Comparison of ENCODE assay signal across 30 cellular contexts in genomic region chr6:135018057-135018456, GRCh38. TPM values are rescaled to one million over a fixed set of nuclear protein-coding genes. Genes with fewer than 3 reads are reported as not detected.
DNase-seq lines count a peak whose midpoint lies in the region; ATAC-seq and TF ChIP-seq lines count a peak whose summit lies in the region.
"Had no signal": no experiment of that assay in that cellular context is flagged by ENCODE, and none has a peak within 500 bp of the region (broad histone marks: within the 10 kb centered on the region; RNA-seq: fewer than 3 reads in every experiment).

No MANE protein-coding gene starts in this region.

- peak overlapping the region; percentile 63 for H3K27ac Mint-ChIP-seq in activated CD8-positive, alpha-beta T cell treated with anti-CD3 and anti-CD28 coated beads for 36 hours
- H3K27ac Mint-ChIP-seq in activated CD8-positive, alpha-beta T cell treated with anti-CD3 and anti-CD28 coated beads, Interleukin-2, amount 10 ng/mL, durations not matched to agents 7 days and 5 days = no peak overlapping the region
- peak overlapping the region in 1 of 2 donors; percentile 69 for H3K27ac Mint-ChIP-seq in stimulated activated naive CD8-positive, alpha-beta T cell treated with anti-CD3 and anti-CD28 coated beads, Interleukin-15, amount 100 ng/mL, for 72 hours
- H3K27ac Mint-ChIP-seq in naive thymus-derived CD4-positive, alpha-beta T cell = peak overlapping the region in 8 of 9 donors; percentile 71 to 91 (median 82)
- H3K27ac Mint-ChIP-seq in stimulated activated memory B cell treated with anti-CD40 and anti-IgM and Interleukin-4, amounts not matched to agents 10 μg/mL and 1 μg/mL and 100 μg/mL, for 72 hours = no peak overlapping the region
- no peak overlapping the region for H3K27ac Mint-ChIP-seq in glutamatergic neuron (ENCODE audit: unreplicated experiment)
- H3K27ac Mint-ChIP-seq: IgD-negative memory B cell had no signal

- H3K27me3 Mint-ChIP-seq in activated CD8-positive, alpha-beta T cell treated with anti-CD3 and anti-CD28 coated beads for 36 hours = no peaks in the 10 kb centered on the region
- no peaks in the 10 kb centered on the region for H3K27me3 Mint-ChIP-seq in activated CD8-positive, alpha-beta T cell treated with anti-CD3 and anti-CD28 coated beads, Interleukin-2, amount 10 ng/mL, durations not matched to agents 7 days and 5 days (ENCODE audit: low read depth)
- no peaks in the 10 kb centered on the region for H3K27me3 Mint-ChIP-seq in stimulated activated naive CD8-positive, alpha-beta T cell treated with anti-CD3 and anti-CD28 coated beads, Interleukin-15, amount 100 ng/mL, for 72 hours
- no peaks in the 10 kb centered on the region for H3K27me3 Mint-ChIP-seq in naive thymus-derived CD4-positive, alpha-beta T cell
- H3K27me3 Mint-ChIP-seq in stimulated activated memory B cell treated with anti-CD40 and anti-IgM and Interleukin-4, amounts not matched to agents 10 μg/mL and 1 μg/mL and 100 μg/mL, for 72 hours = no peaks in the 10 kb centered on the region
- no peaks in the 10 kb centered on the region for H3K27me3 Mint-ChIP-seq in glutamatergic neuron (ENCODE audit: unreplicated experiment)
- H3K27me3 Mint-ChIP-seq: IgD-negative memory B cell had no signal

- no peaks in the 10 kb centered on the region for H3K36me3 ChIP-seq in naive thymus-derived CD4-positive, alpha-beta T cell (ENCODE audit: control insufficient read depth in 2 of 3, insufficient read depth in 3 of 3, low read length in 3 of 3)
- no peaks in the 10 kb centered on the region for H3K36me3 ChIP-seq in A673 (ENCODE audit: insufficient read depth, low read length, poor library complexity, severe bottlenecking)
- H3K36me3 ChIP-seq: BE2C had no signal

- POLR2A ChIA-PET in activated CD8-positive, alpha-beta T cell treated with anti-CD3 and anti-CD28 coated beads for 36 hours (lab: Charles Lee) = no interaction called here
- POLR2A ChIA-PET in activated CD8-positive, alpha-beta T cell treated with anti-CD3 and anti-CD28 coated beads, Interleukin-2, amount 10 ng/mL, durations not matched to agents 7 days and 5 days (lab: Charles Lee) = no interaction called here
- POLR2A ChIA-PET in naive thymus-derived CD4-positive, alpha-beta T cell (lab: Charles Lee) = interaction anchor here (0.6 kb wide), 1 partner anchor 18 kb away, joined by 3 read pairs; no protein-coding TSS in a partner anchor
- POLR2A ChIA-PET in A673 (lab: Charles Lee; ENCODE audit: low non-redundant PET) = no interaction called here

- DNase-seq in activated CD8-positive, alpha-beta T cell treated with anti-CD3 and anti-CD28 coated beads for 36 hours = no peak
- no peak for DNase-seq in activated CD8-positive, alpha-beta T cell treated with anti-CD3 and anti-CD28 coated beads, Interleukin-2, amount 10 ng/mL, durations not matched to agents 7 days and 5 days
- DNase-seq in stimulated activated naive CD8-positive, alpha-beta T cell treated with anti-CD3 and anti-CD28 coated beads, Interleukin-15, amount 100 ng/mL, for 72 hours = no peak
- no peak for DNase-seq in stimulated activated naive CD8-positive, alpha-beta T cell treated with anti-CD3 and anti-CD28 coated beads, Interleukin-15, Interleukin-2, amounts not matched to agents 100 U/mL and 50 U/mL, for 24 hours
- DNase-seq in naive thymus-derived CD4-positive, alpha-beta T cell = peak in 3 of 9 donors; percentile 11 to 19 (median 18)
- DNase-seq in glutamatergic neuron (no peak), A673 (ENCODE audit: low spot score) (no peak)
- DNase-seq: ACHN, BE2C, DMS 273 treated with DMSO at 0.1 percent for 48 hours, DMS79, EL, GF-D8, HCEC 1CT, Karpas-422, NCI-H1092, NCI-H1417 treated with DMSO at 0.1 percent for 48 hours, NCI-H1694 treated with DMSO at 0.1 percent for 48 hours, NCI-H2081, NCI-H2227 treated with DMSO at 0.1 percent for 48 hours, NCI-H510A, NCI-H69, Right ventricle myocardium superior, RPMI8226 had no signal

- no peak for TF ChIP-seq CTCF in activated CD8-positive, alpha-beta T cell treated with anti-CD3 and anti-CD28 coated beads for 36 hours (IDR thresholded peaks at IDR 0.05)
- TF ChIP-seq CTCF in glutamatergic neuron (IDR thresholded peaks at IDR 0.05; ENCODE audit: partially characterized antibody, unreplicated experiment) (no peak), A673 (conservative IDR thresholded peaks at IDR 0.05; ENCODE audit: low read depth, low read length) (no peak)

- ATAC-seq in activated CD8-positive, alpha-beta T cell treated with anti-CD3 and anti-CD28 coated beads for 36 hours = no peak
- no peak for ATAC-seq in activated CD8-positive, alpha-beta T cell treated with anti-CD3 and anti-CD28 coated beads, Interleukin-2, amount 10 ng/mL, durations not matched to agents 7 days and 5 days
- no peak for ATAC-seq in stimulated activated naive CD8-positive, alpha-beta T cell treated with anti-CD3 and anti-CD28 coated beads, Interleukin-15, amount 100 ng/mL, for 72 hours
- ATAC-seq in stimulated activated naive CD8-positive, alpha-beta T cell treated with anti-CD3 and anti-CD28 coated beads, Interleukin-15, Interleukin-2, amounts not matched to agents 100 U/mL and 50 U/mL, for 24 hours = no peak
- no peak for ATAC-seq in naive thymus-derived CD4-positive, alpha-beta T cell
- no peak for ATAC-seq in stimulated activated memory B cell treated with anti-CD40 and anti-IgM and Interleukin-4, amounts not matched to agents 10 μg/mL and 1 μg/mL and 100 μg/mL, for 72 hours

- CTCF ChIA-PET in activated CD8-positive, alpha-beta T cell treated with anti-CD3 and anti-CD28 coated beads for 36 hours (lab: Charles Lee) = interaction anchor here (1.2 kb wide), 1 partner anchor 16 kb away, joined by 4 read pairs; no protein-coding TSS in a partner anchor
- CTCF ChIA-PET in activated CD8-positive, alpha-beta T cell treated with anti-CD3 and anti-CD28 coated beads, Interleukin-2, amount 10 ng/mL, durations not matched to agents 7 days and 5 days (lab: Charles Lee) = no interaction called here
- CTCF ChIA-PET in naive thymus-derived CD4-positive, alpha-beta T cell (lab: Charles Lee) = interaction anchor here (0.6 to 0.8 kb wide), 2 partner anchors 69 to 421 kb away, joined by 3 to 4 read pairs; no protein-coding TSS in a partner anchor
- CTCF ChIA-PET in A673 (lab: Charles Lee) = no interaction called here

- peaks cover 18 to 56% of the 10 kb centered on the region in 2 donors for H3K4me1 ChIP-seq in naive thymus-derived CD4-positive, alpha-beta T cell (ENCODE audit: control insufficient read depth in 2 of 2, insufficient read depth in 2 of 2, low read length in 2 of 2)
- peaks cover 10% of the 10 kb centered on the region for H3K4me1 ChIP-seq in A673 (ENCODE audit: insufficient read depth, low read length, poor library complexity, severe bottlenecking)
- H3K4me1 ChIP-seq: SJSA1 had no signal

- H3K27ac ChIP-seq in naive thymus-derived CD4-positive, alpha-beta T cell (ENCODE audit: low read depth, low read length) = peak overlapping the region; percentile 49
- H3K27ac ChIP-seq in A673 (ENCODE audit: low read depth, low read length, poor library complexity, severe bottlenecking) = no peak overlapping the region
- H3K27ac ChIP-seq: 22Rv1, HL-60, SJSA1 had no signal

- no peaks in the 10 kb centered on the region for H3K27me3 ChIP-seq in naive thymus-derived CD4-positive, alpha-beta T cell (ENCODE audit: control insufficient read depth in 2 of 2, insufficient read depth in 2 of 2, low read length in 2 of 2)
- no peaks in the 10 kb centered on the region for H3K27me3 ChIP-seq in A673 (replicated peaks; ENCODE audit: insufficient read depth, low read depth, low read length, poor library complexity)
- H3K27me3 ChIP-seq: BE2C, SJSA1 had no signal

- peak overlapping the region; percentile 8 for H3K4me3 Mint-ChIP-seq in activated CD8-positive, alpha-beta T cell treated with anti-CD3 and anti-CD28 coated beads for 36 hours
- H3K4me3 Mint-ChIP-seq in activated CD8-positive, alpha-beta T cell treated with anti-CD3 and anti-CD28 coated beads, Interleukin-2, amount 10 ng/mL, durations not matched to agents 7 days and 5 days = no peak overlapping the region
- H3K4me3 Mint-ChIP-seq in stimulated activated naive CD8-positive, alpha-beta T cell treated with anti-CD3 and anti-CD28 coated beads, Interleukin-15, amount 100 ng/mL, for 72 hours = peak overlapping the region; percentile 29 to 44
- H3K4me3 Mint-ChIP-seq in naive thymus-derived CD4-positive, alpha-beta T cell = peak overlapping the region in 8 of 10 donors; percentile 43 to 70 (median 58)
- H3K4me3 Mint-ChIP-seq in stimulated activated memory B cell treated with anti-CD40 and anti-IgM and Interleukin-4, amounts not matched to agents 10 μg/mL and 1 μg/mL and 100 μg/mL, for 72 hours = no peak overlapping the region
- no peak overlapping the region for H3K4me3 Mint-ChIP-seq in glutamatergic neuron (ENCODE audit: unreplicated experiment)
- H3K4me3 Mint-ChIP-seq: CD14-positive monocyte, IgD-negative memory B cell had no signal

- H3K36me3 Mint-ChIP-seq in activated CD8-positive, alpha-beta T cell treated with anti-CD3 and anti-CD28 coated beads for 36 hours (ENCODE audit: low read depth) = peaks cover 27% of the 10 kb centered on the region
- H3K36me3 Mint-ChIP-seq in activated CD8-positive, alpha-beta T cell treated with anti-CD3 and anti-CD28 coated beads, Interleukin-2, amount 10 ng/mL, durations not matched to agents 7 days and 5 days (ENCODE audit: low read depth) = peaks cover 19% of the 10 kb centered on the region
- H3K36me3 Mint-ChIP-seq in naive thymus-derived CD4-positive, alpha-beta T cell = peaks cover 0 to 17% (median 0%) of the 10 kb centered on the region in 5 donors
- H3K36me3 Mint-ChIP-seq in stimulated activated memory B cell treated with anti-CD40 and anti-IgM and Interleukin-4, amounts not matched to agents 10 μg/mL and 1 μg/mL and 100 μg/mL, for 72 hours = peaks cover 25% of the 10 kb centered on the region
- no peaks in the 10 kb centered on the region for H3K36me3 Mint-ChIP-seq in glutamatergic neuron (ENCODE audit: unreplicated experiment)

- H3K9me3 Mint-ChIP-seq in activated CD8-positive, alpha-beta T cell treated with anti-CD3 and anti-CD28 coated beads for 36 hours = no peaks in the 10 kb centered on the region
- H3K9me3 Mint-ChIP-seq in activated CD8-positive, alpha-beta T cell treated with anti-CD3 and anti-CD28 coated beads, Interleukin-2, amount 10 ng/mL, durations not matched to agents 7 days and 5 days (ENCODE audit: insufficient read depth) = no peaks in the 10 kb centered on the region
- no peaks in the 10 kb centered on the region for H3K9me3 Mint-ChIP-seq in stimulated activated naive CD8-positive, alpha-beta T cell treated with anti-CD3 and anti-CD28 coated beads, Interleukin-15, amount 100 ng/mL, for 72 hours
- H3K9me3 Mint-ChIP-seq in naive thymus-derived CD4-positive, alpha-beta T cell = no peaks in the 10 kb centered on the region
- H3K9me3 Mint-ChIP-seq in stimulated activated memory B cell treated with anti-CD40 and anti-IgM and Interleukin-4, amounts not matched to agents 10 μg/mL and 1 μg/mL and 100 μg/mL, for 72 hours = no peaks in the 10 kb centered on the region
- no peaks in the 10 kb centered on the region for H3K9me3 Mint-ChIP-seq in glutamatergic neuron (ENCODE audit: unreplicated experiment)
- H3K9me3 Mint-ChIP-seq: CD14-positive monocyte, IgD-negative memory B cell had no signal

- H3K4me1 Mint-ChIP-seq in activated CD8-positive, alpha-beta T cell treated with anti-CD3 and anti-CD28 coated beads for 36 hours (ENCODE audit: low read depth) = peaks cover 77% of the 10 kb centered on the region
- peaks cover 59% of the 10 kb centered on the region for H3K4me1 Mint-ChIP-seq in activated CD8-positive, alpha-beta T cell treated with anti-CD3 and anti-CD28 coated beads, Interleukin-2, amount 10 ng/mL, durations not matched to agents 7 days and 5 days (ENCODE audit: low read depth)
- peaks cover 93% of the 10 kb centered on the region for H3K4me1 Mint-ChIP-seq in stimulated activated naive CD8-positive, alpha-beta T cell treated with anti-CD3 and anti-CD28 coated beads, Interleukin-15, amount 100 ng/mL, for 72 hours
- peaks cover 33 to 92% (median 84%) of the 10 kb centered on the region in 7 donors for H3K4me1 Mint-ChIP-seq in naive thymus-derived CD4-positive, alpha-beta T cell
- peaks cover 29% of the 10 kb centered on the region for H3K4me1 Mint-ChIP-seq in stimulated activated memory B cell treated with anti-CD40 and anti-IgM and Interleukin-4, amounts not matched to agents 10 μg/mL and 1 μg/mL and 100 μg/mL, for 72 hours
- peaks cover 3% of the 10 kb centered on the region for H3K4me1 Mint-ChIP-seq in glutamatergic neuron (ENCODE audit: low read depth, unreplicated experiment)

- BruUV-seq in A673 (replicated peaks; lab: Mats Ljungman, UMichigan) = no TSS peak

- no peak overlapping the region for H3K4me3 ChIP-seq in naive thymus-derived CD4-positive, alpha-beta T cell (ENCODE audit: low read length)
- H3K4me3 ChIP-seq in A673 (ENCODE audit: low read depth, low read length, poor library complexity, severe bottlenecking) = no peak overlapping the region
- H3K4me3 ChIP-seq: SJSA1 had no signal

- H3K9me3 ChIP-seq in naive thymus-derived CD4-positive, alpha-beta T cell (ENCODE audit: control insufficient read depth in 2 of 3, low read length in 3 of 3) = no peaks in the 10 kb centered on the region
- no peaks in the 10 kb centered on the region for H3K9me3 ChIP-seq in A673 (ENCODE audit: low read depth, low read length, poor library complexity, severe bottlenecking)
- H3K9me3 ChIP-seq: BE2C, SJSA1 had no signal

- intact Hi-C loops in activated CD8-positive, alpha-beta T cell treated with anti-CD3 and anti-CD28 coated beads for 36 hours (cut with micrococcal nuclease) = no loop called here
- intact Hi-C loops in naive thymus-derived CD4-positive, alpha-beta T cell (cut with micrococcal nuclease) = loop anchor here in 1 of 2 donors (2.0 kb wide), 2 partner anchors 15 to 69 kb away; no protein-coding TSS in a partner anchor
- intact Hi-C loops in A673 (cut with micrococcal nuclease; ENCODE audit: unreplicated experiment) = no loop called here

RNA-seq across cellular contexts. Expression of gene HBS1L, which starts 36.6 kb away (rescaled TPM):
- 100 to 1,000 TPM; 146 to 147 TPM for total RNA-seq in activated CD8-positive, alpha-beta T cell treated with anti-CD3 and anti-CD28 coated beads for 36 hours
- 10 to 100 TPM; 72.8 to 77.5 TPM for total RNA-seq in activated CD8-positive, alpha-beta T cell treated with anti-CD3 and anti-CD28 coated beads, Interleukin-2, amount 10 ng/mL, durations not matched to agents 7 days and 5 days
- total RNA-seq in naive thymus-derived CD4-positive, alpha-beta T cell = 100 to 1,000 TPM in 1 of 5 experiments, 10 to 100 TPM in 4; 70.0 to 112 (median 83.1) TPM
- polyA plus RNA-seq in naive thymus-derived CD4-positive, alpha-beta T cell = 10 to 100 TPM; 61.4 to 70.5 TPM
- 93.4 TPM for total RNA-seq in glutamatergic neuron (ENCODE audit: unreplicated experiment)
- total RNA-seq in A673 (2021) = 106 and 113 TPM in 2 replicates

Comparison
In these comparisons a context has a peak if more than half of its experiments do, and no peak if none do; other contexts are left out.
1. H3K27ac Mint-ChIP-seq: peak in activated CD8-positive, alpha-beta T cell treated with anti-CD3 and anti-CD28 coated beads for 36 hours (single experiment) and naive thymus-derived CD4-positive, alpha-beta T cell (8 of 9); none in activated CD8-positive, alpha-beta T cell treated with anti-CD3 and anti-CD28 coated beads, Interleukin-2, amount 10 ng/mL, durations not matched to agents 7 days and 5 days (single experiment), stimulated activated memory B cell treated with anti-CD40 and anti-IgM and Interleukin-4, amounts not matched to agents 10 μg/mL and 1 μg/mL and 100 μg/mL, for 72 hours (single experiment) and glutamatergic neuron (single experiment).
2. H3K4me3 Mint-ChIP-seq: peak in activated CD8-positive, alpha-beta T cell treated with anti-CD3 and anti-CD28 coated beads for 36 hours (single experiment), stimulated activated naive CD8-positive, alpha-beta T cell treated with anti-CD3 and anti-CD28 coated beads, Interleukin-15, amount 100 ng/mL, for 72 hours (2 of 2) and naive thymus-derived CD4-positive, alpha-beta T cell (8 of 10); none in activated CD8-positive, alpha-beta T cell treated with anti-CD3 and anti-CD28 coated beads, Interleukin-2, amount 10 ng/mL, durations not matched to agents 7 days and 5 days (single experiment), stimulated activated memory B cell treated with anti-CD40 and anti-IgM and Interleukin-4, amounts not matched to agents 10 μg/mL and 1 μg/mL and 100 μg/mL, for 72 hours (single experiment) and glutamatergic neuron (single experiment).
3. CTCF ChIA-PET loops: an anchor here in activated CD8-positive, alpha-beta T cell treated with anti-CD3 and anti-CD28 coated beads for 36 hours (1.2 kb wide) and naive thymus-derived CD4-positive, alpha-beta T cell (0.6 to 0.8 kb wide); none called in activated CD8-positive, alpha-beta T cell treated with anti-CD3 and anti-CD28 coated beads, Interleukin-2, amount 10 ng/mL, durations not matched to agents 7 days and 5 days and A673.